8 cellular contexts compared by ENCODE assay signal in the genomic region with DNA sequence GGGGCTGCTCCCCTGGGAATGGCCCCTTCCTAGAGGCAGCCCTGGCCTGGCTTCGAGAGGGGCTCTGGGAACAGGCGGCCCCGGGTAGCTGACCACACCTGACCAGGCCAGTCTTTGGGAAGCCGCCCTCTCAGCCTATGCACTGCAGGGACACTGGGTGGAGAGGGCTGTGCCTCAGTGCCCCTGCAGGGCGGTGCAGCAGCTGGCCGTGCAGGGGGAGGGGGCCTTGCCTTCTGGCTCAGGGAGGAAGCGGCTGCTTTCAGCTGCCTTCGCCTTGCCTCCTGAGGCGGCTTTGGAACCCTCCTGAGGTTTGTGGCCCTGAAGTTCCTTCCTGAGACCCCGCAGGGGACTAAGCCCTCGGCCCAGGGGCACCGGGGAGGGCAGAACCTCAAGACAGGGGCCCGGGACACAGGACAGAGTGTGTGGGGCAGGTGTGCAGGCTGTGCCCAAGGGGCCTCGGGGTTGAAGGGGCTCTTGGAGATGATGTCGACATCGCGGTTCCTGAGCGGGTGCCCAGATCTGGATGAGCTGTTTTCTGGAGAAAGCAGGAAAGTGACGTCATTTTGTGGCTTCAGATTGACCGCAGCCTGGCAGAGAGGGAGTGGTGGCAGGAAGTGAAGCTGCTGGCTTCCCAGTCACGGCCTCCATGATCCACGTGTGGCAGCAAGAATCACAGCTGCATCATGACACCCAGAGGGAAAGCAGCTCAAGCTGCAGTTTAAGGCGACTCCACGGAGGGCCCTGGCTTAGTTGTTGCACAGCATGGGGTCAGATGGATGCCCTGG. TPM values are rescaled to one million over a fixed set of nuclear protein-coding genes. Genes with fewer than 3 reads are reported as not detected.
A peak's percentile ranks its signal among the peaks of the same experiment; 100 is the strongest.
DNase-seq lines count a peak whose midpoint lies in the region; ATAC-seq and FAIRE-seq lines count a peak whose summit lies in the region.

No MANE protein-coding gene starts in this region.

- no peaks in the 10 kb centered on the region for H3K9me3 Mint-ChIP-seq in activated naive CD4-positive, alpha-beta T cell treated with anti-CD3 and anti-CD28 coated beads for 36 hours

- peak overlapping the region; percentile 58 for H3K4me3 Mint-ChIP-seq in activated naive CD4-positive, alpha-beta T cell treated with anti-CD3 and anti-CD28 coated beads for 36 hours

- no peak overlapping the region for H3K4me3 ChIP-seq in skin epidermis

- DNase-seq in GM18507 (ENCODE audit: extremely low spot score, insufficient read length, low read depth) (no peak), SK-MEL-5 (ENCODE audit: low read depth, low spot score) (peak; percentile 93), Right ventricle myocardium inferior (ENCODE audit: missing footprints) (peak; percentile 92), cerebellar nuclear complex (lab: John Stamatoyannopoulos, UW) (no peak)
- DNase-seq in activated naive CD4-positive, alpha-beta T cell treated with anti-CD3 and anti-CD28 coated beads for 36 hours = peak; percentile 98

- H3K27ac Mint-ChIP-seq in activated naive CD4-positive, alpha-beta T cell treated with anti-CD3 and anti-CD28 coated beads for 36 hours = peak overlapping the region; percentile 89

- peak; percentile 36 for FAIRE-seq in GM18507 (lab: Jason Lieb, UNC)

- H3K27me3 Mint-ChIP-seq in activated naive CD4-positive, alpha-beta T cell treated with anti-CD3 and anti-CD28 coated beads for 36 hours (ENCODE audit: low read depth) = no peaks in the 10 kb centered on the region

- intact Hi-C loops in activated naive CD4-positive, alpha-beta T cell treated with anti-CD3 and anti-CD28 coated beads for 36 hours (cut with micrococcal nuclease) = loop anchor here (1.0 to 5.0 kb wide), 9 partner anchors 16 to 717 kb away; a partner anchor contains a TSS
- intact Hi-C loops in Right ventricle myocardium inferior (cut with DNase I) = no loop called here

- CTCF ChIA-PET in activated naive CD4-positive, alpha-beta T cell treated with anti-CD3 and anti-CD28 coated beads for 36 hours (lab: Charles Lee) = interaction anchor here (1.0 to 1.9 kb wide), 7 partner anchors 13 to 115 kb away, joined by 3 to 8 read pairs (median 4); no protein-coding TSS in a partner anchor

- peaks cover 3% of the 10 kb centered on the region for H3K36me3 Mint-ChIP-seq in activated naive CD4-positive, alpha-beta T cell treated with anti-CD3 and anti-CD28 coated beads for 36 hours (ENCODE audit: low read depth)

- in situ Hi-C loops in SK-MEL-5 (cut with HindIII; ENCODE audit: low pct_unique_long_range_greater_than_20kb, low sequenced_read_pairs) = no loop called here

- ATAC-seq in Right ventricle myocardium inferior (peak; percentile 26), HG02763 (IDR thresholded peaks at IDR 0.05; ENCODE audit: unreplicated experiment) (no peak), HG02798 (IDR thresholded peaks at IDR 0.05; ENCODE audit: poor library complexity, unreplicated experiment) (no peak)

- peaks cover 56% of the 10 kb centered on the region for H3K4me1 Mint-ChIP-seq in activated naive CD4-positive, alpha-beta T cell treated with anti-CD3 and anti-CD28 coated beads for 36 hours (ENCODE audit: low read depth)

- peak overlapping the region; percentile 44 to 98 (median 85) for H3K27ac ChIP-seq in skin epidermis

RNA-seq across cellular contexts. Expression of a gene that starts 17.7 kb away (rescaled TPM):
- 0.05 and 0.64 TPM in 2 replicates for total RNA-seq in SK-MEL-5 (2014; rRNA removed; shearing (Covaris generic))
- polyA plus RNA-seq in SK-MEL-5 (2015; cell fraction: cytosol; rRNA removed) = 0.32 and 0.52 TPM in 2 replicates
- polyA plus RNA-seq in SK-MEL-5 (2015; cell fraction: nucleus; rRNA removed) = 5.5 and 6.2 TPM in 2 replicates
- 100 to 1,000 TPM; 112 to 120 TPM for total RNA-seq in activated naive CD4-positive, alpha-beta T cell treated with anti-CD3 and anti-CD28 coated beads for 36 hours
- 2.0 TPM for total RNA-seq in Right ventricle myocardium inferior

RNA-seq across cellular contexts. Expression of a gene that starts 21.4 kb away (rescaled TPM):
- total RNA-seq in SK-MEL-5 (2014; rRNA removed; shearing (Covaris generic)) = not detected in 2 replicates
- polyA plus RNA-seq in SK-MEL-5 (2015; cell fraction: cytosol; rRNA removed) = 0.08 TPM in 1 of 2 replicates, not detected in the other
- polyA plus RNA-seq in SK-MEL-5 (2015; cell fraction: nucleus; rRNA removed) = not detected in 2 replicates
- not detected for total RNA-seq in activated naive CD4-positive, alpha-beta T cell treated with anti-CD3 and anti-CD28 coated beads for 36 hours
- total RNA-seq in Right ventricle myocardium inferior = 0.54 TPM

RNA-seq across cellular contexts. Expression of a gene that starts 29.0 kb away (rescaled TPM):
- not detected in 2 replicates for total RNA-seq in SK-MEL-5 (2014; rRNA removed; shearing (Covaris generic))
- polyA plus RNA-seq in SK-MEL-5 (2015; cell fraction: cytosol; rRNA removed) = not detected in 2 replicates
- not detected in 2 replicates for polyA plus RNA-seq in SK-MEL-5 (2015; cell fraction: nucleus; rRNA removed)
- not detected for total RNA-seq in activated naive CD4-positive, alpha-beta T cell treated with anti-CD3 and anti-CD28 coated beads for 36 hours
- not detected for total RNA-seq in Right ventricle myocardium inferior

RNA-seq across cellular contexts. Expression of a gene that starts 49.7 kb away (rescaled TPM):
- 28.7 and 33.1 TPM in 2 replicates for total RNA-seq in SK-MEL-5 (2014; rRNA removed; shearing (Covaris generic))
- 32.5 and 36.9 TPM in 2 replicates for polyA plus RNA-seq in SK-MEL-5 (2015; cell fraction: cytosol; rRNA removed)
- 70.2 and 71.8 TPM in 2 replicates for polyA plus RNA-seq in SK-MEL-5 (2015; cell fraction: nucleus; rRNA removed)
- total RNA-seq in activated naive CD4-positive, alpha-beta T cell treated with anti-CD3 and anti-CD28 coated beads for 36 hours = 10 to 100 TPM; 47.9 to 56.1 TPM
- 44.7 TPM for total RNA-seq in Right ventricle myocardium inferior

RNA-seq across cellular contexts. Expression of a gene that starts 49.7 kb away (rescaled TPM):
- total RNA-seq in SK-MEL-5 (2014; rRNA removed; shearing (Covaris generic)) = 15.2 and 28.1 TPM in 2 replicates
- 21.8 and 33.5 TPM in 2 replicates for polyA plus RNA-seq in SK-MEL-5 (2015; cell fraction: cytosol; rRNA removed)
- polyA plus RNA-seq in SK-MEL-5 (2015; cell fraction: nucleus; rRNA removed) = 30.1 and 36.0 TPM in 2 replicates
- total RNA-seq in activated naive CD4-positive, alpha-beta T cell treated with anti-CD3 and anti-CD28 coated beads for 36 hours = 10 to 100 TPM; 37.1 to 39.4 TPM
- 39.4 TPM for total RNA-seq in Right ventricle myocardium inferior

Comparison
In these comparisons a context has a peak if more than half of its experiments do, and no peak if none do; other contexts are left out.
1. DNase-seq: peak in SK-MEL-5 (single experiment), activated naive CD4-positive, alpha-beta T cell treated with anti-CD3 and anti-CD28 coated beads for 36 hours (single experiment) and Right ventricle myocardium inferior (single experiment); none in GM18507 (single experiment) and cerebellar nuclear complex (0 of 2).
2. RNA of a gene that starts 17.7 kb away (total RNA-seq): 112 to 120 TPM in activated naive CD4-positive, alpha-beta T cell treated with anti-CD3 and anti-CD28 coated beads for 36 hours; 2.0 TPM in Right ventricle myocardium inferior (single experiment) and 0.05 to 0.64 TPM in SK-MEL-5; every median in the first group is over 10 times any median in the second.